Comparison of ENCODE assay signal across 8 cellular contexts in the genomic region with DNA sequence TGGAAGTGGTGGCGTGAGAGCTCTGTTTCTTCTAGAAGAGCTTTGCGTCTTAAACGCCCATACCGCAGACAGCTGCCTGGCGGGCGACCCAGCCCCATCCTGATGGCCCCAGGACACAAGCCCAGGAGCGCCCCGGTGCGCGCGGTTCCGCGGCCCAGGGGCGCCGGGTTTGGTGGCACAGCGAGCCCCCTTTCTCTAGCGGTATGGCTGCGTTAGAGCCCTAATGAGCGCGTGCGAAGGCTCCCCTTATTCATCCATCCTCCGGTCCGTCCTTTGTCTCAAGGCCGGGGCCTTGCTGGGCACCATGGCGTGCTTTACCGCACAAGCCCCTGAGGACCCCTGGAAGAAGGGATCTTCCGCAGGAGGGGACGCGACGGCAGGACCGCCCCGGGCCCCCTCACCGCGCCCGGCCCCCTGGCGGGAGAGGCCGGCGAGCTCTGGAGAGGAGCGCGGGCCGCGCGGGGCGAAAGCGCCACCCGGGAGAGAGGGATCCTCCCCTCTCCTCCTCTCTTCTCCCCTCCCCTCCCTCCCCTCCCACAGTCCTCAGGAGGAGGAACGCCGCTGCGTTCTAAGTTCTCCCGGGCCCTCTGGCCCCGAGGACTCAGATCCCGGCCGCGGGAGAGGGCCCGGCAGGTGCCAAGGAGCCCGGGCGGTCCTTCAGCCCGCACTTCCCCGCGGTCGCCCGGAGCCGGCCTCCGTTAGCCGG. TPM values are rescaled to one million over a fixed set of nuclear protein-coding genes. Genes with fewer than 3 reads are reported as not detected.
DNase-seq lines count a peak whose midpoint lies in the region; ATAC-seq and TF ChIP-seq lines count a peak whose summit lies in the region.

No MANE protein-coding gene starts in this region.

- peaks cover 6% of the 10 kb centered on the region for H3K4me1 ChIP-seq in mucosa of descending colon (ENCODE audit: low read depth)

- POLR2A ChIA-PET in BJ (lab: Charles Lee) = interaction anchor here (0.5 to 1.7 kb wide), 5 partner anchors 13 to 402 kb away, joined by 3 to 11 read pairs (median 4); no protein-coding TSS in a partner anchor

- H3K4me3 ChIP-seq in BJ (ENCODE audit: low read depth, low read length) (peak overlapping the region; percentile 73), epithelial cell of esophagus (ENCODE audit: low read length) (peak overlapping the region; percentile 47), mucosa of descending colon (peak overlapping the region; percentile 56)

- peaks cover 1% of the 10 kb centered on the region; the same call in 1 of the 2 replicates for H3K27me3 ChIP-seq in BJ (ENCODE audit: control insufficient read depth, insufficient read depth, low read length)

- H3K4me1 Mint-ChIP-seq in activated CD8-positive, alpha-beta memory T cell treated with anti-CD3 and anti-CD28 coated beads, Interleukin-2, amount 10 ng/mL, durations not matched to agents 7 days and 5 days = peaks cover 75% of the 10 kb centered on the region
- peaks cover 80% of the 10 kb centered on the region for H3K4me1 Mint-ChIP-seq in stimulated activated effector memory CD8-positive, alpha-beta T cell treated with anti-CD3 and anti-CD28 coated beads, Interleukin-12 subunit alpha, Interleukin-12 subunit beta, amount 100 ng/mL, for 72 hours

- CTCF ChIA-PET in BJ (lab: Yijun Ruan, JAX) = interaction anchor here (0.6 to 6.4 kb wide), 10 partner anchors 9 to 466 kb away, joined by 3 to 36 read pairs (median 4); no protein-coding TSS in a partner anchor
- CTCF ChIA-PET in activated CD8-positive, alpha-beta memory T cell treated with anti-CD3 and anti-CD28 coated beads, Interleukin-2, amount 10 ng/mL, durations not matched to agents 7 days and 5 days (lab: Charles Lee) = interaction anchor here (0.9 to 6.6 kb wide), 14 partner anchors 9 to 381 kb away, joined by 3 to 50 read pairs (median 4); partner anchors contain the start of gene CEP68

- intact Hi-C loops in mucosa of descending colon (cut with DNase I, micrococcal nuclease) = no loop called here

- H3K9me3 Mint-ChIP-seq in activated CD8-positive, alpha-beta memory T cell treated with anti-CD3 and anti-CD28 coated beads, Interleukin-2, amount 10 ng/mL, durations not matched to agents 7 days and 5 days (ENCODE audit: low read depth) = no peaks in the 10 kb centered on the region
- H3K9me3 Mint-ChIP-seq in stimulated activated effector memory CD8-positive, alpha-beta T cell treated with anti-CD3 and anti-CD28 coated beads, Interleukin-12 subunit alpha, Interleukin-12 subunit beta, amount 100 ng/mL, for 72 hours = no peaks in the 10 kb centered on the region

- H3K36me3 ChIP-seq in BJ (ENCODE audit: control insufficient read depth, insufficient read depth, low read length) (no peaks in the 10 kb centered on the region), mucosa of descending colon (ENCODE audit: low read depth) (no peaks in the 10 kb centered on the region)

- H3K4me3 Mint-ChIP-seq in activated CD8-positive, alpha-beta memory T cell treated with anti-CD3 and anti-CD28 coated beads, Interleukin-2, amount 10 ng/mL, durations not matched to agents 7 days and 5 days = peak overlapping the region; percentile 75
- H3K4me3 Mint-ChIP-seq in stimulated activated effector memory CD8-positive, alpha-beta T cell treated with anti-CD3 and anti-CD28 coated beads, Interleukin-12 subunit alpha, Interleukin-12 subunit beta, amount 100 ng/mL, for 72 hours = peak overlapping the region; percentile 92

- H3K27me3 Mint-ChIP-seq in activated CD8-positive, alpha-beta memory T cell treated with anti-CD3 and anti-CD28 coated beads, Interleukin-2, amount 10 ng/mL, durations not matched to agents 7 days and 5 days = peaks cover 3% of the 10 kb centered on the region

- H3K36me3 Mint-ChIP-seq in activated CD8-positive, alpha-beta memory T cell treated with anti-CD3 and anti-CD28 coated beads, Interleukin-2, amount 10 ng/mL, durations not matched to agents 7 days and 5 days = peaks cover 36% of the 10 kb centered on the region
- H3K36me3 Mint-ChIP-seq in stimulated activated effector memory CD8-positive, alpha-beta T cell treated with anti-CD3 and anti-CD28 coated beads, Interleukin-12 subunit alpha, Interleukin-12 subunit beta, amount 100 ng/mL, for 72 hours = peaks cover 26% of the 10 kb centered on the region

- TF ChIP-seq CTCF in BJ (IDR thresholded peaks at IDR 0.05; ENCODE audit: insufficient read depth, low read depth, low read length) (peak; percentile 37; the same call in 1 of the 2 replicates), epithelial cell of esophagus (IDR thresholded peaks at IDR 0.05; ENCODE audit: insufficient read depth, low read depth, low read length, missing control alignments) (no peak), mucosa of descending colon (IDR thresholded peaks at IDR 0.05) (no peak)

- peak overlapping the region; percentile 78 for H3K27ac Mint-ChIP-seq in activated CD8-positive, alpha-beta memory T cell treated with anti-CD3 and anti-CD28 coated beads, Interleukin-2, amount 10 ng/mL, durations not matched to agents 7 days and 5 days
- peak overlapping the region; percentile 90 for H3K27ac Mint-ChIP-seq in stimulated activated effector memory CD8-positive, alpha-beta T cell treated with anti-CD3 and anti-CD28 coated beads, Interleukin-12 subunit alpha, Interleukin-12 subunit beta, amount 100 ng/mL, for 72 hours

- DNase-seq in BJ (ENCODE audit: low read depth) = no peak
- peak; percentile 93 for DNase-seq in NCI-H82 (lab: John Stamatoyannopoulos, UW)
- peak; percentile 91 for DNase-seq in activated CD8-positive, alpha-beta memory T cell treated with anti-CD3 and anti-CD28 coated beads, Interleukin-2, amount 10 ng/mL, durations not matched to agents 7 days and 5 days
- peak; percentile 82 for DNase-seq in epithelial cell of esophagus (ENCODE audit: low read depth)
- peak; percentile 73 to 80 (median 77) for DNase-seq in mucosa of descending colon
- DNase-seq in stimulated activated effector memory CD8-positive, alpha-beta T cell treated with anti-CD3 and anti-CD28 coated beads, Interleukin-12 subunit alpha, Interleukin-12 subunit beta, amount 100 ng/mL, for 72 hours (ENCODE audit: low spot score in 2 of 2) = peak; percentile 49 to 87

- ATAC-seq in GM19025 (IDR thresholded peaks at IDR 0.05; ENCODE audit: low read depth, unreplicated experiment) = peak; percentile 24
- ATAC-seq in HG03196 (IDR thresholded peaks at IDR 0.05; ENCODE audit: unreplicated experiment) = peak; percentile 30
- peak; percentile 45 for ATAC-seq in activated CD8-positive, alpha-beta memory T cell treated with anti-CD3 and anti-CD28 coated beads, Interleukin-2, amount 10 ng/mL, durations not matched to agents 7 days and 5 days
- peak; percentile 67 for ATAC-seq in mucosa of descending colon
- ATAC-seq in stimulated activated effector memory CD8-positive, alpha-beta T cell treated with anti-CD3 and anti-CD28 coated beads, Interleukin-12 subunit alpha, Interleukin-12 subunit beta, amount 100 ng/mL, for 72 hours = peak; percentile 52

- no peaks in the 10 kb centered on the region for H3K9me3 ChIP-seq in mucosa of descending colon

RNA-seq across cellular contexts. Expression of gene SLC1A4, which starts 0.6 kb away (rescaled TPM):
- 51.0 and 80.7 TPM in 2 replicates for polyA plus RNA-seq in BJ (2011; rRNA removed)
- 70.0 and 109 TPM in 2 replicates for polyA minus RNA-seq in BJ (2011; rRNA and poly(A)+ RNA removed)
- 100 to 1,000 TPM in 1 of 2 experiments, 10 to 100 TPM in 1; 61.7 to 113 TPM for total RNA-seq in activated CD8-positive, alpha-beta memory T cell treated with anti-CD3 and anti-CD28 coated beads, Interleukin-2, amount 10 ng/mL, durations not matched to agents 7 days and 5 days
- total RNA-seq in mucosa of descending colon = 10 to 100 TPM in 1 of 3 donors, 1 to 10 TPM in 2; 8.2 to 14.7 (median 8.4) TPM
